1 cellular context compared by ENCODE assay signal in the genomic region with DNA sequence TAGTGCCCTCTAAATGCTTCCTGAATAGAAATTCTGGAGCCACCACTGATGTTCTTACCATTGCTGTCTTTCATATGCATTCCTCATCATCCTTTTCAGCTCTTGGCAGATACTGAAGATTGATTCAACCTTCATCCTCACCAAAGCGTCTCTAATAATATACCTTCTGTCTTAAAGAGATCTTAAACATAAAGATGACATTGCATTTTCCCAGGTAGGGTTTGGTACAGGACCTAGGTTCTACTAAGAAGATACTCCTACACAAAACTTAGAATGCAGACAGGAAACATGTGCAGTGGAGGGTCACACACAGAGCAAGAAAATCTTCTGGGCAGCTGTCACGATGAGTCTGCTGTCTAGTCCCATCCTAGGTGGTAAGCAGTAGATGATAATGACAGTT.
TF ChIP-seq lines count a peak whose summit lies in the region.

No MANE protein-coding gene starts in this region.

TF ChIP-seq in K562, 482 proteins besides CTCF, POLR2A, EP300 and RAD21 (continued from another document):
- peak; percentile 7; the same call in 1 of the 2 replicates for TF ChIP-seq MAFF (IDR thresholded peaks at IDR 0.05; ENCODE audit: low read length)
